ENCODE assay signal across 2 cellular contexts in the genomic region with DNA sequence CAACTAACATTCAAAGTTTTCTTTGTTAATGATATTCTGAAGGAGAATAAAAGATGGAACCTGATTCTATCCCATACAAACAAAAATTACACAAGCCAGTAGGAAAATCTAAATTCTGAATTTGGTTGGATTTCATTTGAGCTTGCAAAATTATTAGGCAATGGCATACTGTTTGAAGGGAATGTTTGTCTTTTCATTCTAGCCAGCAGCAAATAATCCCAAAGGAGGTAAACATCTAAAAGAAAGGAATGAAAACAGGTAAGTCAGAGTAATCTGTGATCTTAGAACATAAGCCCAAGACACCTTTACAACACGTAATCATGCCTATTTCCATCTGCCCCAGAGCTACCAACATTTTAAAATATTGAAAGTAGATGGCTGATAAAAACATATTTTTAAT.
TF ChIP-seq lines count a peak whose summit lies in the region.

No MANE protein-coding gene starts in this region.

TF ChIP-seq in SK-N-SH, 30 proteins besides CTCF, POLR2A, EP300 and RAD21 (continued from another document):
- TF ChIP-seq, protein P1, sequence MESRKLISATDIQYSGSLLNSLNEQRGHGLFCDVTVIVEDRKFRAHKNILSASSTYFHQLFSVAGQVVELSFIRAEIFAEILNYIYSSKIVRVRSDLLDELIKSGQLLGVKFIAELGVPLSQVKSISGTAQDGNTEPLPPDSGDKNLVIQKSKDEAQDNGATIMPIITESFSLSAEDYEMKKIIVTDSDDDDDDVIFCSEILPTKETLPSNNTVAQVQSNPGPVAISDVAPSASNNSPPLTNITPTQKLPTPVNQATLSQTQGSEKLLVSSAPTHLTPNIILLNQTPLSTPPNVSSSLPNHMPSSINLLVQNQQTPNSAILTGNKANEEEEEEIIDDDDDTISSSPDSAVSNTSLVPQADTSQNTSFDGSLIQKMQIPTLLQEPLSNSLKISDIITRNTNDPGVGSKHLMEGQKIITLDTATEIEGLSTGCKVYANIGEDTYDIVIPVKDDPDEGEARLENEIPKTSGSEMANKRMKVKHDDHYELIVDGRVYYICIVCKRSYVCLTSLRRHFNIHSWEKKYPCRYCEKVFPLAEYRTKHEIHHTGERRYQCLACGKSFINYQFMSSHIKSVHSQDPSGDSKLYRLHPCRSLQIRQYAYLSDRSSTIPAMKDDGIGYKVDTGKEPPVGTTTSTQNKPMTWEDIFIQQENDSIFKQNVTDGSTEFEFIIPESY (IDR thresholded peaks at IDR 0.05; ENCODE audit: borderline replicate concordance, low read depth): no peak
- TF ChIP-seq, protein P2, sequence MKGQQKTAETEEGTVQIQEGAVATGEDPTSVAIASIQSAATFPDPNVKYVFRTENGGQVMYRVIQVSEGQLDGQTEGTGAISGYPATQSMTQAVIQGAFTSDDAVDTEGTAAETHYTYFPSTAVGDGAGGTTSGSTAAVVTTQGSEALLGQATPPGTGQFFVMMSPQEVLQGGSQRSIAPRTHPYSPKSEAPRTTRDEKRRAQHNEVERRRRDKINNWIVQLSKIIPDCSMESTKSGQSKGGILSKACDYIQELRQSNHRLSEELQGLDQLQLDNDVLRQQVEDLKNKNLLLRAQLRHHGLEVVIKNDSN (IDR thresholded peaks at IDR 0.05; ENCODE audit: borderline replicate concordance, low read depth): no peak
- no peak for TF ChIP-seq CHD2 (IDR thresholded peaks at IDR 0.05; ENCODE audit: low read length, partially characterized antibody)
- no peak for TF ChIP-seq JUND (IDR thresholded peaks at IDR 0.05)
- no peak for TF ChIP-seq TCF12 (IDR thresholded peaks at IDR 0.05)
- no peak for TF ChIP-seq RFX5 (IDR thresholded peaks at IDR 0.05; ENCODE audit: low read length)
- no peak for TF ChIP-seq TEAD4 (IDR thresholded peaks at IDR 0.05; ENCODE audit: borderline replicate concordance, insufficient read depth)
- TF ChIP-seq, protein P3, sequence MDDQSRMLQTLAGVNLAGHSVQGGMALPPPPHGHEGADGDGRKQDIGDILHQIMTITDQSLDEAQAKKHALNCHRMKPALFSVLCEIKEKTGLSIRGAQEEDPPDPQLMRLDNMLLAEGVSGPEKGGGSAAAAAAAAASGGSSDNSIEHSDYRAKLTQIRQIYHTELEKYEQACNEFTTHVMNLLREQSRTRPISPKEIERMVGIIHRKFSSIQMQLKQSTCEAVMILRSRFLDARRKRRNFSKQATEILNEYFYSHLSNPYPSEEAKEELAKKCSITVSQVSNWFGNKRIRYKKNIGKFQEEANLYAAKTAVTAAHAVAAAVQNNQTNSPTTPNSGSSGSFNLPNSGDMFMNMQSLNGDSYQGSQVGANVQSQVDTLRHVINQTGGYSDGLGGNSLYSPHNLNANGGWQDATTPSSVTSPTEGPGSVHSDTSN (IDR thresholded peaks at IDR 0.05): no peak
- TF ChIP-seq NFIC (IDR thresholded peaks at IDR 0.05; ENCODE audit: borderline replicate concordance): no peak
- TF ChIP-seq, protein P4, sequence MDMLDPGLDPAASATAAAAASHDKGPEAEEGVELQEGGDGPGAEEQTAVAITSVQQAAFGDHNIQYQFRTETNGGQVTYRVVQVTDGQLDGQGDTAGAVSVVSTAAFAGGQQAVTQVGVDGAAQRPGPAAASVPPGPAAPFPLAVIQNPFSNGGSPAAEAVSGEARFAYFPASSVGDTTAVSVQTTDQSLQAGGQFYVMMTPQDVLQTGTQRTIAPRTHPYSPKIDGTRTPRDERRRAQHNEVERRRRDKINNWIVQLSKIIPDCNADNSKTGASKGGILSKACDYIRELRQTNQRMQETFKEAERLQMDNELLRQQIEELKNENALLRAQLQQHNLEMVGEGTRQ (IDR thresholded peaks at IDR 0.05; ENCODE audit: borderline replicate concordance, low read depth, low read length): no peak
- TF ChIP-seq, protein P5, sequence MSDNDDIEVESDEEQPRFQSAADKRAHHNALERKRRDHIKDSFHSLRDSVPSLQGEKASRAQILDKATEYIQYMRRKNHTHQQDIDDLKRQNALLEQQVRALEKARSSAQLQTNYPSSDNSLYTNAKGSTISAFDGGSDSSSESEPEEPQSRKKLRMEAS (IDR thresholded peaks at IDR 0.05; ENCODE audit: low read depth): no peak
- TF ChIP-seq, protein P6, sequence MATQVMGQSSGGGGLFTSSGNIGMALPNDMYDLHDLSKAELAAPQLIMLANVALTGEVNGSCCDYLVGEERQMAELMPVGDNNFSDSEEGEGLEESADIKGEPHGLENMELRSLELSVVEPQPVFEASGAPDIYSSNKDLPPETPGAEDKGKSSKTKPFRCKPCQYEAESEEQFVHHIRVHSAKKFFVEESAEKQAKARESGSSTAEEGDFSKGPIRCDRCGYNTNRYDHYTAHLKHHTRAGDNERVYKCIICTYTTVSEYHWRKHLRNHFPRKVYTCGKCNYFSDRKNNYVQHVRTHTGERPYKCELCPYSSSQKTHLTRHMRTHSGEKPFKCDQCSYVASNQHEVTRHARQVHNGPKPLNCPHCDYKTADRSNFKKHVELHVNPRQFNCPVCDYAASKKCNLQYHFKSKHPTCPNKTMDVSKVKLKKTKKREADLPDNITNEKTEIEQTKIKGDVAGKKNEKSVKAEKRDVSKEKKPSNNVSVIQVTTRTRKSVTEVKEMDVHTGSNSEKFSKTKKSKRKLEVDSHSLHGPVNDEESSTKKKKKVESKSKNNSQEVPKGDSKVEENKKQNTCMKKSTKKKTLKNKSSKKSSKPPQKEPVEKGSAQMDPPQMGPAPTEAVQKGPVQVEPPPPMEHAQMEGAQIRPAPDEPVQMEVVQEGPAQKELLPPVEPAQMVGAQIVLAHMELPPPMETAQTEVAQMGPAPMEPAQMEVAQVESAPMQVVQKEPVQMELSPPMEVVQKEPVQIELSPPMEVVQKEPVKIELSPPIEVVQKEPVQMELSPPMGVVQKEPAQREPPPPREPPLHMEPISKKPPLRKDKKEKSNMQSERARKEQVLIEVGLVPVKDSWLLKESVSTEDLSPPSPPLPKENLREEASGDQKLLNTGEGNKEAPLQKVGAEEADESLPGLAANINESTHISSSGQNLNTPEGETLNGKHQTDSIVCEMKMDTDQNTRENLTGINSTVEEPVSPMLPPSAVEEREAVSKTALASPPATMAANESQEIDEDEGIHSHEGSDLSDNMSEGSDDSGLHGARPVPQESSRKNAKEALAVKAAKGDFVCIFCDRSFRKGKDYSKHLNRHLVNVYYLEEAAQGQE (IDR thresholded peaks at IDR 0.05; ENCODE audit: low read depth, low read length): no peak
- no peak for TF ChIP-seq TAF1 (IDR thresholded peaks at IDR 0.05; ENCODE audit: borderline replicate concordance, low read depth, low read length)

TF ChIP-seq in SK-N-SH treated with all-trans-retinoic acid at 6 μM for 48 hours, 23 proteins besides CTCF, POLR2A, EP300 and RAD21 (continued from another document):
- TF ChIP-seq, protein P7, sequence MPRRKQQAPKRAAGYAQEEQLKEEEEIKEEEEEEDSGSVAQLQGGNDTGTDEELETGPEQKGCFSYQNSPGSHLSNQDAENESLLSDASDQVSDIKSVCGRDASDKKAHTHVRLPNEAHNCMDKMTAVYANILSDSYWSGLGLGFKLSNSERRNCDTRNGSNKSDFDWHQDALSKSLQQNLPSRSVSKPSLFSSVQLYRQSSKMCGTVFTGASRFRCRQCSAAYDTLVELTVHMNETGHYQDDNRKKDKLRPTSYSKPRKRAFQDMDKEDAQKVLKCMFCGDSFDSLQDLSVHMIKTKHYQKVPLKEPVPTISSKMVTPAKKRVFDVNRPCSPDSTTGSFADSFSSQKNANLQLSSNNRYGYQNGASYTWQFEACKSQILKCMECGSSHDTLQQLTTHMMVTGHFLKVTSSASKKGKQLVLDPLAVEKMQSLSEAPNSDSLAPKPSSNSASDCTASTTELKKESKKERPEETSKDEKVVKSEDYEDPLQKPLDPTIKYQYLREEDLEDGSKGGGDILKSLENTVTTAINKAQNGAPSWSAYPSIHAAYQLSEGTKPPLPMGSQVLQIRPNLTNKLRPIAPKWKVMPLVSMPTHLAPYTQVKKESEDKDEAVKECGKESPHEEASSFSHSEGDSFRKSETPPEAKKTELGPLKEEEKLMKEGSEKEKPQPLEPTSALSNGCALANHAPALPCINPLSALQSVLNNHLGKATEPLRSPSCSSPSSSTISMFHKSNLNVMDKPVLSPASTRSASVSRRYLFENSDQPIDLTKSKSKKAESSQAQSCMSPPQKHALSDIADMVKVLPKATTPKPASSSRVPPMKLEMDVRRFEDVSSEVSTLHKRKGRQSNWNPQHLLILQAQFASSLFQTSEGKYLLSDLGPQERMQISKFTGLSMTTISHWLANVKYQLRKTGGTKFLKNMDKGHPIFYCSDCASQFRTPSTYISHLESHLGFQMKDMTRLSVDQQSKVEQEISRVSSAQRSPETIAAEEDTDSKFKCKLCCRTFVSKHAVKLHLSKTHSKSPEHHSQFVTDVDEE (CRISPR knock-in tag; IDR thresholded peaks at IDR 0.05): no peak
- no peak for TF ChIP-seq ZFP3 (CRISPR knock-in tag; IDR thresholded peaks at IDR 0.05)
- TF ChIP-seq ZNF70 (CRISPR knock-in tag; IDR thresholded peaks at IDR 0.05): no peak
- no peak for TF ChIP-seq TCF4 (CRISPR knock-in tag; IDR thresholded peaks at IDR 0.05; ENCODE audit: borderline replicate concordance)
- TF ChIP-seq, protein P8, sequence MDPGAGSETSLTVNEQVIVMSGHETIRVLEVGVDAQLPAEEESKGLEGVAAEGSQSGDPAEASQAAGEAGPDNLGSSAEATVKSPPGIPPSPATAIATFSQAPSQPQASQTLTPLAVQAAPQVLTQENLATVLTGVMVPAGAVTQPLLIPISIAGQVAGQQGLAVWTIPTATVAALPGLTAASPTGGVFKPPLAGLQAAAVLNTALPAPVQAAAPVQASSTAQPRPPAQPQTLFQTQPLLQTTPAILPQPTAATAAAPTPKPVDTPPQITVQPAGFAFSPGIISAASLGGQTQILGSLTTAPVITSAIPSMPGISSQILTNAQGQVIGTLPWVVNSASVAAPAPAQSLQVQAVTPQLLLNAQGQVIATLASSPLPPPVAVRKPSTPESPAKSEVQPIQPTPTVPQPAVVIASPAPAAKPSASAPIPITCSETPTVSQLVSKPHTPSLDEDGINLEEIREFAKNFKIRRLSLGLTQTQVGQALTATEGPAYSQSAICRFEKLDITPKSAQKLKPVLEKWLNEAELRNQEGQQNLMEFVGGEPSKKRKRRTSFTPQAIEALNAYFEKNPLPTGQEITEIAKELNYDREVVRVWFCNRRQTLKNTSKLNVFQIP (CRISPR knock-in tag; IDR thresholded peaks at IDR 0.05; ENCODE audit: borderline replicate concordance, low read depth): no peak
- TF ChIP-seq BACH2 (CRISPR knock-in tag; IDR thresholded peaks at IDR 0.05; ENCODE audit: borderline replicate concordance): no peak
- TF ChIP-seq, protein P9, sequence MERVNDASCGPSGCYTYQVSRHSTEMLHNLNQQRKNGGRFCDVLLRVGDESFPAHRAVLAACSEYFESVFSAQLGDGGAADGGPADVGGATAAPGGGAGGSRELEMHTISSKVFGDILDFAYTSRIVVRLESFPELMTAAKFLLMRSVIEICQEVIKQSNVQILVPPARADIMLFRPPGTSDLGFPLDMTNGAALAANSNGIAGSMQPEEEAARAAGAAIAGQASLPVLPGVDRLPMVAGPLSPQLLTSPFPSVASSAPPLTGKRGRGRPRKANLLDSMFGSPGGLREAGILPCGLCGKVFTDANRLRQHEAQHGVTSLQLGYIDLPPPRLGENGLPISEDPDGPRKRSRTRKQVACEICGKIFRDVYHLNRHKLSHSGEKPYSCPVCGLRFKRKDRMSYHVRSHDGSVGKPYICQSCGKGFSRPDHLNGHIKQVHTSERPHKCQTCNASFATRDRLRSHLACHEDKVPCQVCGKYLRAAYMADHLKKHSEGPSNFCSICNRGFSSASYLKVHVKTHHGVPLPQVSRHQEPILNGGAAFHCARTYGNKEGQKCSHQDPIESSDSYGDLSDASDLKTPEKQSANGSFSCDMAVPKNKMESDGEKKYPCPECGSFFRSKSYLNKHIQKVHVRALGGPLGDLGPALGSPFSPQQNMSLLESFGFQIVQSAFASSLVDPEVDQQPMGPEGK (CRISPR knock-in tag; IDR thresholded peaks at IDR 0.05; ENCODE audit: borderline replicate concordance): no peak
